11 cellular contexts compared by ENCODE assay signal in genomic region chr4:82423245-82424054, GRCh38. TPM values are rescaled to one million over a fixed set of nuclear protein-coding genes. Genes with fewer than 3 reads are reported as not detected.
DNase-seq lines count a peak whose midpoint lies in the region; ATAC-seq, FAIRE-seq and TF ChIP-seq lines count a peak whose summit lies in the region.
"Had no signal": no experiment of that assay in that cellular context is flagged by ENCODE, and none has a peak within 500 bp of the region (broad histone marks: within the 10 kb centered on the region; RNA-seq: fewer than 3 reads in every experiment).

No MANE protein-coding gene starts in this region.

- no peak overlapping the region for H3K27ac ChIP-seq in coronary artery

- CTCF ChIA-PET in HEK293T (lab: Yijun Ruan, JAX): interaction anchor here (0.8 kb wide), 1 partner anchor 255 kb away, joined by 3 read pairs; no protein-coding TSS in a partner anchor

- H3K4me3 ChIP-seq in coronary artery: no peak overlapping the region

- peak; percentile 23 for ATAC-seq in left colon
- ATAC-seq: right cardiac atrium had no signal

- TF ChIP-seq CTCF in D721Med (IDR thresholded peaks at IDR 0.05; ENCODE audit: insufficient read depth, missing control alignments) (no peak), coronary artery (IDR thresholded peaks at IDR 0.05) (no peak)

- POLR2A ChIA-PET in HEK293T (lab: Yijun Ruan, JAX): interaction anchor here (1.5 kb wide), 1 partner anchor 49 kb away, joined by 4 read pairs; the partner anchor contains the start of gene HNRNPD

- peak; percentile 25 for FAIRE-seq in D721Med (lab: Jason Lieb, UNC)

- peaks cover 47% of the 10 kb centered on the region for H3K4me1 Mint-ChIP-seq in activated T-helper 1 cell treated with anti-CD3 and anti-CD28 coated beads, Interleukin-12 subunit alpha, Interleukin-12 subunit beta, Interleukin-2, Interleukin-4 antibody, amounts not matched to agents 30 ng/mL and 10 ng/mL and 1 ng/mL, durations not matched to agents 14 hours and 24 hours and 36 hours (ENCODE audit: low read depth)

- peaks cover 9% of the 10 kb centered on the region for H3K27me3 Mint-ChIP-seq in activated T-helper 1 cell treated with anti-CD3 and anti-CD28 coated beads, Interleukin-12 subunit alpha, Interleukin-12 subunit beta, Interleukin-2, Interleukin-4 antibody, amounts not matched to agents 30 ng/mL and 10 ng/mL and 1 ng/mL, durations not matched to agents 14 hours and 24 hours and 36 hours (ENCODE audit: insufficient read depth)

- intact Hi-C loops in activated T-helper 1 cell treated with anti-CD3 and anti-CD28 coated beads, Interleukin-12 subunit alpha, Interleukin-12 subunit beta, Interleukin-2, Interleukin-4 antibody, amounts not matched to agents 30 ng/mL and 10 ng/mL and 1 ng/mL, durations not matched to agents 14 hours and 24 hours and 36 hours (cut with micrococcal nuclease): no loop called here
- intact Hi-C loops in left colon (cut with DNase I, micrococcal nuclease): loop anchor here (10.0 kb wide), 1 partner anchor 49 kb away; the partner anchor contains the start of gene HNRNPD (in 2 of the 2)
- intact Hi-C loops in head of caudate nucleus (cut with DNase I): no loop called here

- peak overlapping the region; percentile 38 for H3K27ac Mint-ChIP-seq in activated T-helper 1 cell treated with anti-CD3 and anti-CD28 coated beads, Interleukin-12 subunit alpha, Interleukin-12 subunit beta, Interleukin-2, Interleukin-4 antibody, amounts not matched to agents 30 ng/mL and 10 ng/mL and 1 ng/mL, durations not matched to agents 14 hours and 24 hours and 36 hours

- no peaks in the 10 kb centered on the region for H3K9me3 Mint-ChIP-seq in activated T-helper 1 cell treated with anti-CD3 and anti-CD28 coated beads, Interleukin-12 subunit alpha, Interleukin-12 subunit beta, Interleukin-2, Interleukin-4 antibody, amounts not matched to agents 30 ng/mL and 10 ng/mL and 1 ng/mL, durations not matched to agents 14 hours and 24 hours and 36 hours

- no peak overlapping the region for H3K4me3 Mint-ChIP-seq in activated T-helper 1 cell treated with anti-CD3 and anti-CD28 coated beads, Interleukin-12 subunit alpha, Interleukin-12 subunit beta, Interleukin-2, Interleukin-4 antibody, amounts not matched to agents 30 ng/mL and 10 ng/mL and 1 ng/mL, durations not matched to agents 14 hours and 24 hours and 36 hours

- H3K36me3 Mint-ChIP-seq in activated T-helper 1 cell treated with anti-CD3 and anti-CD28 coated beads, Interleukin-12 subunit alpha, Interleukin-12 subunit beta, Interleukin-2, Interleukin-4 antibody, amounts not matched to agents 30 ng/mL and 10 ng/mL and 1 ng/mL, durations not matched to agents 14 hours and 24 hours and 36 hours (ENCODE audit: low read depth): peaks cover 62% of the 10 kb centered on the region

- DNase-seq in D721Med (ENCODE audit: insufficient read length, low spot score) (no peak), HEK293T (ENCODE audit: extremely low spot score) (no peak), left colon (no peak), head of caudate nucleus (no peak), SKM-1 treated with dmso at 0.1 percent for 144 hours (lab: John Stamatoyannopoulos, UW; ENCODE audit: unreplicated experiment) (no peak), coronary artery (ENCODE audit: low spot score) (no peak), SIG-M5 (lab: John Stamatoyannopoulos, UW) (no peak)
- no peak for DNase-seq in activated T-helper 1 cell treated with anti-CD3 and anti-CD28 coated beads, Interleukin-12 subunit alpha, Interleukin-12 subunit beta, Interleukin-2, Interleukin-4 antibody, amounts not matched to agents 30 ng/mL and 10 ng/mL and 1 ng/mL, durations not matched to agents 14 hours and 24 hours and 36 hours (ENCODE audit: low spot score)
- DNase-seq: NCI-H1436 treated with DMSO at 0.1 percent for 48 hours, right cardiac atrium, RPMI8226 had no signal

TF ChIP-seq in HEK293T, 16 proteins besides CTCF, POLR2A, EP300 and RAD21:
- TF ChIP-seq L3MBTL2 (conservative IDR thresholded peaks at IDR 0.05) (0 out of 2 replicates have a peak, but pooled peaks have one; percentile 13), LEF1 (IDR thresholded peaks at IDR 0.05; ENCODE audit: borderline replicate concordance) (no peak), ELF4 (IDR thresholded peaks at IDR 0.05) (peak; percentile 25; the same call in 1 of the 2 replicates), PKNOX1 (IDR thresholded peaks at IDR 0.05) (no peak), FOXM1 (IDR thresholded peaks at IDR 0.05; ENCODE audit: borderline replicate concordance) (no peak), TARDBP (IDR thresholded peaks at IDR 0.05) (no peak), FOXK2 (IDR thresholded peaks at IDR 0.05) (no peak), FOXA1 (IDR thresholded peaks at IDR 0.05) (no peak), HDGF (IDR thresholded peaks at IDR 0.05; ENCODE audit: borderline replicate concordance) (no peak), NFRKB (IDR thresholded peaks at IDR 0.05) (no peak), SUZ12 (IDR thresholded peaks at IDR 0.05) (no peak), SP1 (IDR thresholded peaks at IDR 0.05) (no peak), CTBP1 (IDR thresholded peaks at IDR 0.05; ENCODE audit: borderline replicate concordance) (no peak), ZNF384 (IDR thresholded peaks at IDR 0.05) (no peak)

RNA-seq across cellular contexts. Expression of gene HNRNPDL, which starts 6.8 kb away (rescaled TPM):
- 498 and 514 TPM in 2 replicates for total RNA-seq in activated T-helper 1 cell treated with anti-CD3 and anti-CD28 coated beads, Interleukin-12 subunit alpha, Interleukin-12 subunit beta, Interleukin-2, Interleukin-4 antibody, amounts not matched to agents 30 ng/mL and 10 ng/mL and 1 ng/mL, durations not matched to agents 14 hours and 24 hours and 36 hours
- total RNA-seq in left colon: 100 to 1,000 TPM in 1 of 2 donors, 10 to 100 TPM in 1; 88.4 to 109 TPM

RNA-seq across cellular contexts. Expression of gene ENOPH1, which starts 6.9 kb away (rescaled TPM):
- 60.8 and 61.5 TPM in 2 replicates for total RNA-seq in activated T-helper 1 cell treated with anti-CD3 and anti-CD28 coated beads, Interleukin-12 subunit alpha, Interleukin-12 subunit beta, Interleukin-2, Interleukin-4 antibody, amounts not matched to agents 30 ng/mL and 10 ng/mL and 1 ng/mL, durations not matched to agents 14 hours and 24 hours and 36 hours
- total RNA-seq in left colon: 10 to 100 TPM; 15.9 to 20.8 TPM

RNA-seq across cellular contexts. Expression of gene HNRNPD, which starts 49.7 kb away (rescaled TPM):
- total RNA-seq in activated T-helper 1 cell treated with anti-CD3 and anti-CD28 coated beads, Interleukin-12 subunit alpha, Interleukin-12 subunit beta, Interleukin-2, Interleukin-4 antibody, amounts not matched to agents 30 ng/mL and 10 ng/mL and 1 ng/mL, durations not matched to agents 14 hours and 24 hours and 36 hours: 434 and 438 TPM in 2 replicates
- 100 to 1,000 TPM; 108 to 151 TPM for total RNA-seq in left colon

Comparison
In these comparisons a context has a peak if more than half of its experiments do, and no peak if none do; other contexts are left out.
1. intact Hi-C loops: an anchor here in left colon (10.0 kb wide); none called in activated T-helper 1 cell treated with anti-CD3 and anti-CD28 coated beads, Interleukin-12 subunit alpha, Interleukin-12 subunit beta, Interleukin-2, Interleukin-4 antibody, amounts not matched to agents 30 ng/mL and 10 ng/mL and 1 ng/mL, durations not matched to agents 14 hours and 24 hours and 36 hours and head of caudate nucleus.